In genomic region chr19:18710986-18711751, GRCh38 we compare ENCODE assay signal across 1 cellular context.
TF ChIP-seq lines count a peak whose summit lies in the region.

No MANE protein-coding gene starts in this region.

TF ChIP-seq in IMR-90, 13 proteins besides CTCF, POLR2A, EP300 and RAD21 (continued from another document):
- no peak for TF ChIP-seq MAZ (IDR thresholded peaks at IDR 0.05; ENCODE audit: borderline replicate concordance, low read depth, low read length)
- no peak for TF ChIP-seq ELK1 (IDR thresholded peaks at IDR 0.05; ENCODE audit: borderline replicate concordance, low read depth, low read length)
- TF ChIP-seq NFE2L2 (IDR thresholded peaks at IDR 0.05; ENCODE audit: low read depth, low read length), result no peak
- TF ChIP-seq MXI1 (IDR thresholded peaks at IDR 0.05; ENCODE audit: borderline replicate concordance, low read depth, low read length), result no peak
- no peak for TF ChIP-seq CEBPB (IDR thresholded peaks at IDR 0.05; ENCODE audit: low read depth, low read length)
- no peak for TF ChIP-seq FOS (IDR thresholded peaks at IDR 0.05; ENCODE audit: low read depth, low read length)
- TF ChIP-seq SMC3 (IDR thresholded peaks at IDR 0.05; ENCODE audit: low read depth, low read length), result no peak
- TF ChIP-seq CHD1 (IDR thresholded peaks at IDR 0.05; ENCODE audit: low read depth, low read length), result no peak
- TF ChIP-seq BHLHE40 (IDR thresholded peaks at IDR 0.05; ENCODE audit: low read depth, low read length), result no peak
- no peak for TF ChIP-seq USF2 (IDR thresholded peaks at IDR 0.05; ENCODE audit: low read depth, low read length)
